In the genomic region with DNA sequence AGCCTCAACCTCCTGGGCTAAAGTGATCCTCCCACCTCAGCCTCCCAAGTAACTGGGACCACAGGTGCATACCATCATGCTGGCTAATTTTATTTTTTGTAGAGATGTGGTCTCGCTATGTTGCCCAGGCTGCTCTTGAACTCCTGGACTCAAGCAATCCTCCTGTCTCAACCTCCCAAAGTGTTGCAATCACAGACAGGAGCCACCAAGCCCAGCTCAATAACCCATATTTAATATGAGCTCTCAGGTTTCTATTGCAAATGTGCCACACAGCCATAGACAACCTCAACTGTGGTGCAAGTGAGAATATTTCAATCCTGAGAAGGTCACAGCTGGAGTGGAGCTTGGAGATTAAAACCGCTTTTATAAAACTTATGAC, we compare ENCODE assay signal across 1 cellular context.
TF ChIP-seq lines count a peak whose summit lies in the region.

No MANE protein-coding gene starts in this region.

TF ChIP-seq in A549, 52 proteins besides CTCF, POLR2A, EP300 and RAD21 (continued from another document):
- TF ChIP-seq ELK1 (IDR thresholded peaks at IDR 0.05; ENCODE audit: low read depth, low read length) (no peak), SMC3 (IDR thresholded peaks at IDR 0.05) (no peak), CHD4 (IDR thresholded peaks at IDR 0.05; ENCODE audit: borderline replicate concordance) (no peak), MYC (IDR thresholded peaks at IDR 0.05; ENCODE audit: borderline replicate concordance, low read length) (no peak), FOSB (CRISPR knock-in tag; IDR thresholded peaks at IDR 0.05) (no peak)
